ENCODE assay signal across 18 cellular contexts in the genomic region with DNA sequence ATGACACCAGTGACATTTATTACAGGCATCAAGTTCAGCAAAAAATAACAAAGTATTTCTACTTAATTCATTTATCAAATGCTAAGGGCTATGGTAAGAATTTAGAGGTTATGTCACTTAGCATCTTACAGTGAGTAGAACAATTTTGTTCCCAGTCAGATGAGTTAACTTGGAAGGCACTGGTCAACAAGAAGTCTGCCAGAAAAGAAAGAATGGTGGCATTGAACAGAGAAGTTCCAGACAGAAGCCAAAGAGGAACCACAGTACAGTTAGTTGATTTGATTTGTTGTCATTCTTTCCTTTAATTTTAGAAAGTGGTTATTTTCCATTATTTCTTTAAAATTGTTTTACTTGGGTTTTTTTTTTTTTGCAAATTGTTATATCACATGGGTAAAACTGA.
DNase-seq lines count a peak whose midpoint lies in the region; ATAC-seq, FAIRE-seq and TF ChIP-seq lines count a peak whose summit lies in the region.
"Had no signal": no experiment of that assay in that cellular context is flagged by ENCODE, and none has a peak within 500 bp of the region (broad histone marks: within the 10 kb centered on the region; RNA-seq: fewer than 3 reads in every experiment).

No MANE protein-coding gene starts in this region.

- no peak overlapping the region for H3K4me3 ChIP-seq in coronary artery
- H3K4me3 ChIP-seq: BLaER1 treated with 17β-estradiol and CSF1 and Interleukin-3, amounts not matched to agents 10 nM and 100 nM; GM23248; HAP-1 had no signal

- TF ChIP-seq POLR2A in erythroblast (IDR thresholded peaks at IDR 0.05; ENCODE audit: low read length) = no peak

- intact Hi-C loops in sciatic nerve (cut with DNase I) (no loop called here), Right ventricle myocardium inferior (cut with DNase I) (no loop called here), left cardiac atrium (cut with DNase I) (no loop called here)

- FAIRE-seq in A204.1 (lab: Jason Lieb, UNC) = peak; percentile 25
- FAIRE-seq: G401.6, GM12891 had no signal

- DNase-seq in medulla oblongata (ENCODE audit: extremely low spot score) (peak; percentile 88), sciatic nerve (ENCODE audit: low spot score) (no peak), coronary artery (ENCODE audit: low spot score) (no peak), erythroblast (lab: John Stamatoyannopoulos, UW) (no peak), Right ventricle myocardium inferior (ENCODE audit: missing footprints) (no peak), left cardiac atrium (no peak)
- DNase-seq: Calu3; CD8-positive, alpha-beta T cell; DMS79 treated with DMSO at 0.1 percent for 48 hours; GM23248 had no signal

- peak; percentile 46 for ATAC-seq in sciatic nerve
- ATAC-seq in Right ventricle myocardium inferior = no peak
- no peak for ATAC-seq in left cardiac atrium
- ATAC-seq: CD8-positive, alpha-beta T cell had no signal

- no peak for TF ChIP-seq CTCF in coronary artery (IDR thresholded peaks at IDR 0.05)

- peak overlapping the region; percentile 42 for H3K27ac ChIP-seq in cingulate gyrus (ENCODE audit: low read depth, low read length)
- H3K27ac ChIP-seq in coronary artery = no peak overlapping the region
- H3K27ac ChIP-seq: 22Rv1; BLaER1 treated with 17β-estradiol and CSF1 and Interleukin-3, amounts not matched to agents 10 nM and 100 nM; GM23248; HL-60 had no signal
